Comparison of ENCODE assay signal across 24 cellular contexts in the genomic region with DNA sequence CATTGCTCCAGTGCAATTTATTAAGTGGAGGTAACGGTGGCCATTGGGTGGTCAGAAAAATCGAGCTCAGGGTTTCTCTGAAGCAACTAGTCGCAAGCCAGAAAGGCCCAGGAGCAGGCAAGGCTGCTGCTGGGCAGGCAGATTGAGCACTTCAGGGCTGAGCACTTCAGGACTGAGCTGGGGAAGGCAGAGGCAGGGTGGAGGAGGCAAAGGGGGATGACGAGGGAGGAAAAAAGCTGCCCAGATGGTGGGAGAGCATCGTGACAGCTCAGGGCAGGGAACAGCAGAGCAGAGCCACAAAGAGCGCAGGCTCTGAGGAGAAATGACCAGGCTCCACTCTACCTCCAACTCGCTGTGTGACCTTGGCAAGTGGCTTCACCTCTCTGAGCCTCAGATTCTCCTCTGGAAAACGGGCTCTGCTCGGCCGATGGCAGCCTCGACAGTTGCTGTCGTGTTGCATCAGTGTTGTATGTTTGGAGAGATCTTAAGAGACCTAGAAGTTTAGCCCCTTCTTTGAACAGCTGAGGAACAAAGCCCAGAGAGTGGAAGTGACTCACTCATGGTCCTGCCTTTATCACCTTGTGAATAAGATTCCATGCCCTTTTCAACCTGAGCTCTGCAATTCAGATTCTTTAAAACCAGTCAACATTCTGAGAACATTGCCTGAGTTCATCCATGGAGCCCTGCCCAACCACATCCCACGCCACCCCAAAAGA.
DNase-seq lines count a peak whose midpoint lies in the region; ATAC-seq, FAIRE-seq and TF ChIP-seq lines count a peak whose summit lies in the region.
"Had no signal": no experiment of that assay in that cellular context is flagged by ENCODE, and none has a peak within 500 bp of the region (broad histone marks: within the 10 kb centered on the region; RNA-seq: fewer than 3 reads in every experiment).

No MANE protein-coding gene starts in this region.

- peaks cover 15% of the 10 kb centered on the region for H3K36me3 Mint-ChIP-seq in activated CD4-positive, alpha-beta T cell treated with anti-CD3 and anti-CD28 coated beads, Interleukin-2, amount 10 ng/mL, durations not matched to agents 7 days and 5 days (ENCODE audit: low read depth)
- H3K36me3 Mint-ChIP-seq in activated CD4-positive, alpha-beta T cell treated with anti-CD3 and anti-CD28 coated beads for 36 hours (ENCODE audit: low read depth), result peaks cover 1% of the 10 kb centered on the region
- H3K36me3 Mint-ChIP-seq: naive B cell had no signal

- peaks cover 16% of the 10 kb centered on the region for H3K4me1 ChIP-seq in NT2/D1 (ENCODE audit: insufficient read depth, insufficient read length)
- H3K4me1 ChIP-seq: BE2C, gastrocnemius medialis, HAP-1 had no signal

- H3K9me3 ChIP-seq in NT2/D1 (ENCODE audit: insufficient read depth, low read length), result peaks cover 1% of the 10 kb centered on the region; the same call in 1 of the 2 replicates
- H3K9me3 ChIP-seq: BE2C, gastrocnemius medialis, HAP-1 had no signal

- ATAC-seq in activated CD4-positive, alpha-beta T cell treated with anti-CD3 and anti-CD28 coated beads for 36 hours, result no peak
- peak; percentile 42 for ATAC-seq in stimulated activated naive CD8-positive, alpha-beta T cell treated with anti-CD3 and anti-CD28 coated beads, Interleukin-15, Interleukin-2, amounts not matched to agents 100 U/mL and 50 U/mL, for 24 hours
- ATAC-seq in HG02642 (IDR thresholded peaks at IDR 0.05; ENCODE audit: poor library complexity, unreplicated experiment), result no peak
- ATAC-seq: gastrocnemius medialis, GM12878 had no signal

- H3K9ac ChIP-seq in NT2/D1 (ENCODE audit: insufficient read length, low read depth), result peak overlapping the region; percentile 1

- intact Hi-C loops in activated CD4-positive, alpha-beta T cell treated with anti-CD3 and anti-CD28 coated beads for 36 hours (cut with DNase I, micrococcal nuclease), result no loop called here

- H3K4me3 Mint-ChIP-seq in activated CD4-positive, alpha-beta T cell treated with anti-CD3 and anti-CD28 coated beads, Interleukin-2, amount 10 ng/mL, durations not matched to agents 7 days and 5 days, result no peak overlapping the region
- H3K4me3 Mint-ChIP-seq in activated CD4-positive, alpha-beta T cell treated with anti-CD3 and anti-CD28 coated beads for 36 hours, result no peak overlapping the region
- H3K4me3 Mint-ChIP-seq: dendritic cell treated with granulocyte-macrophage colony-stimulating factor and Interleukin-4, amounts not matched to agents 40 ng/mL and 50 ng/mL, for 4 days; naive B cell; stimulated activated naive CD8-positive, alpha-beta T cell treated with anti-CD3 and anti-CD28 coated beads, Interleukin-15, Interleukin-2, amounts not matched to agents 100 ng/mL and 50 ng/mL, for 24 hours had no signal

- no peak for FAIRE-seq in bronchial epithelial cell (lab: Jason Lieb, UNC)
- FAIRE-seq: GM12878 had no signal

- POLR2A ChIA-PET in activated CD4-positive, alpha-beta T cell treated with anti-CD3 and anti-CD28 coated beads, Interleukin-2, amount 10 ng/mL, durations not matched to agents 7 days and 5 days (lab: Charles Lee), result no interaction called here
- POLR2A ChIA-PET in activated CD4-positive, alpha-beta T cell treated with anti-CD3 and anti-CD28 coated beads for 36 hours (lab: Charles Lee), result interaction anchor here (0.5 kb wide), 1 partner anchor 903 kb away, joined by 3 read pairs; no protein-coding TSS in a partner anchor

- H3K27me3 Mint-ChIP-seq in activated CD4-positive, alpha-beta T cell treated with anti-CD3 and anti-CD28 coated beads, Interleukin-2, amount 10 ng/mL, durations not matched to agents 7 days and 5 days, result peaks cover 16% of the 10 kb centered on the region
- no peaks in the 10 kb centered on the region for H3K27me3 Mint-ChIP-seq in activated CD4-positive, alpha-beta T cell treated with anti-CD3 and anti-CD28 coated beads for 36 hours

- peaks cover 5% of the 10 kb centered on the region for H3K9me3 Mint-ChIP-seq in activated CD4-positive, alpha-beta T cell treated with anti-CD3 and anti-CD28 coated beads, Interleukin-2, amount 10 ng/mL, durations not matched to agents 7 days and 5 days
- H3K9me3 Mint-ChIP-seq in activated CD4-positive, alpha-beta T cell treated with anti-CD3 and anti-CD28 coated beads for 36 hours (ENCODE audit: low read depth), result peaks cover 8% of the 10 kb centered on the region
- H3K9me3 Mint-ChIP-seq: dendritic cell treated with granulocyte-macrophage colony-stimulating factor and Interleukin-4, amounts not matched to agents 40 ng/mL and 50 ng/mL, for 4 days; naive B cell had no signal

- H3K27ac Mint-ChIP-seq in activated CD4-positive, alpha-beta T cell treated with anti-CD3 and anti-CD28 coated beads, Interleukin-2, amount 10 ng/mL, durations not matched to agents 7 days and 5 days, result peak overlapping the region; percentile 38
- no peak overlapping the region for H3K27ac Mint-ChIP-seq in activated CD4-positive, alpha-beta T cell treated with anti-CD3 and anti-CD28 coated beads for 36 hours
- H3K27ac Mint-ChIP-seq: dendritic cell treated with granulocyte-macrophage colony-stimulating factor and Interleukin-4, amounts not matched to agents 40 ng/mL and 50 ng/mL, for 4 days; naive B cell; stimulated activated naive CD8-positive, alpha-beta T cell treated with anti-CD3 and anti-CD28 coated beads, Interleukin-15, Interleukin-2, amounts not matched to agents 100 ng/mL and 50 ng/mL, for 24 hours had no signal

- DNase-seq in activated CD4-positive, alpha-beta T cell treated with anti-CD3 and anti-CD28 coated beads, Interleukin-2, amount 10 ng/mL, durations not matched to agents 7 days and 5 days, result no peak
- no peak for DNase-seq in activated CD4-positive, alpha-beta T cell treated with anti-CD3 and anti-CD28 coated beads for 36 hours
- DNase-seq in NT2/D1 (ENCODE audit: low read depth, low spot score) (peak; percentile 38), bronchial epithelial cell (ENCODE audit: low read depth) (peak; percentile 5)
- no peak for DNase-seq in stimulated activated naive CD8-positive, alpha-beta T cell treated with anti-CD3 and anti-CD28 coated beads, Interleukin-15, Interleukin-2, amounts not matched to agents 100 U/mL and 50 U/mL, for 24 hours
- no peak for DNase-seq in activated effector memory CD4-positive, alpha-beta T cell treated with Interleukin-2 at 50 U/mL for 16 hours
- no peak for DNase-seq in activated naive CD4-positive, alpha-beta T cell treated with Interleukin-2 at 50 U/mL for 16 hours
- DNase-seq: 8988T; activated naive CD4-positive, alpha-beta T cell treated with anti-CD3 and anti-CD28 coated beads, Interleukin-2, amount 50 U/mL, for 16 hours; activated T-cell treated with anti-CD3 and anti-CD28 coated beads for 4 hours; BE2C; gastrocnemius medialis; kidney glomerular epithelial cell; naive B cell; NCI-H1092 treated with DMSO at 0.1 percent for 48 hours; Right ventricle myocardium superior; stimulated activated CD4-positive, alpha-beta T cell treated with anti-CD3 and anti-CD28 coated beads, Interleukin-2, amount 100 ng/mL, for 24 hours; SW 1271; trophoblast cell had no signal

- CTCF ChIA-PET in activated CD4-positive, alpha-beta T cell treated with anti-CD3 and anti-CD28 coated beads, Interleukin-2, amount 10 ng/mL, durations not matched to agents 7 days and 5 days (lab: Charles Lee), result interaction anchor here (0.9 to 1.1 kb wide), 4 partner anchors 11 to 158 kb away, joined by 3 to 4 read pairs (median 3); no protein-coding TSS in a partner anchor
- CTCF ChIA-PET in activated CD4-positive, alpha-beta T cell treated with anti-CD3 and anti-CD28 coated beads for 36 hours (lab: Charles Lee), result interaction anchor here (1.1 to 1.5 kb wide), 2 partner anchors 11 to 243 kb away, joined by 3 to 6 read pairs; no protein-coding TSS in a partner anchor

- H3K4me3 ChIP-seq in NT2/D1 (ENCODE audit: insufficient read length, low read depth), result no peak overlapping the region
- no peak overlapping the region for H3K4me3 ChIP-seq in bronchial epithelial cell (ENCODE audit: low read depth, low read length)
- H3K4me3 ChIP-seq: gastrocnemius medialis, GM12878, HAP-1 had no signal

- no peaks in the 10 kb centered on the region for H3K27me3 ChIP-seq in NT2/D1 (ENCODE audit: insufficient read depth, insufficient read length)
- peaks cover 2% of the 10 kb centered on the region for H3K27me3 ChIP-seq in bronchial epithelial cell (ENCODE audit: control insufficient read depth, insufficient read depth, low read length)
- H3K27me3 ChIP-seq: BE2C had no signal

- H3K36me3 ChIP-seq in NT2/D1 (ENCODE audit: insufficient read depth, insufficient read length, low read length) (no peaks in the 10 kb centered on the region), bronchial epithelial cell (ENCODE audit: control insufficient read depth, insufficient read depth, low read length) (no peaks in the 10 kb centered on the region)
- H3K36me3 ChIP-seq: BE2C, gastrocnemius medialis, HAP-1 had no signal

- H3K4me1 Mint-ChIP-seq in activated CD4-positive, alpha-beta T cell treated with anti-CD3 and anti-CD28 coated beads, Interleukin-2, amount 10 ng/mL, durations not matched to agents 7 days and 5 days, result peaks cover 41% of the 10 kb centered on the region
- peaks cover 12% of the 10 kb centered on the region for H3K4me1 Mint-ChIP-seq in activated CD4-positive, alpha-beta T cell treated with anti-CD3 and anti-CD28 coated beads for 36 hours

- TF ChIP-seq CTCF in bronchial epithelial cell (IDR thresholded peaks at IDR 0.05; ENCODE audit: insufficient read depth, low read length, severe bottlenecking), result no peak

Comparison
In these comparisons a context has a peak if more than half of its experiments do, and no peak if none do; other contexts are left out.
1. DNase-seq: peak in NT2/D1 (single experiment) and bronchial epithelial cell (single experiment); none in activated CD4-positive, alpha-beta T cell treated with anti-CD3 and anti-CD28 coated beads, Interleukin-2, amount 10 ng/mL, durations not matched to agents 7 days and 5 days (single experiment), activated CD4-positive, alpha-beta T cell treated with anti-CD3 and anti-CD28 coated beads for 36 hours (single experiment), stimulated activated naive CD8-positive, alpha-beta T cell treated with anti-CD3 and anti-CD28 coated beads, Interleukin-15, Interleukin-2, amounts not matched to agents 100 U/mL and 50 U/mL, for 24 hours (single experiment), activated effector memory CD4-positive, alpha-beta T cell treated with Interleukin-2 at 50 U/mL for 16 hours (single experiment) and activated naive CD4-positive, alpha-beta T cell treated with Interleukin-2 at 50 U/mL for 16 hours (single experiment).